Comparison of ENCODE assay signal across 8 cellular contexts in genomic region chrX:134797390-134797700, GRCh38. TPM values are rescaled to one million over a fixed set of nuclear protein-coding genes. Genes with fewer than 3 reads are reported as not detected.
A peak's percentile ranks its signal among the peaks of the same experiment; 100 is the strongest.
DNase-seq lines count a peak whose midpoint lies in the region; ATAC-seq and TF ChIP-seq lines count a peak whose summit lies in the region.

No MANE protein-coding gene starts in this region.

- no peaks in the 10 kb centered on the region for H3K9me3 Mint-ChIP-seq in central memory CD8-positive, alpha-beta T cell
- H3K9me3 Mint-ChIP-seq in naive thymus-derived CD4-positive, alpha-beta T cell: peaks cover 0 to 2% (median 0%) of the 10 kb centered on the region in 11 donors

- intact Hi-C loops in naive thymus-derived CD4-positive, alpha-beta T cell (cut with micrococcal nuclease): no loop called here

- H3K4me3 ChIP-seq in AG10803 (ENCODE audit: low read length) (peak overlapping the region; percentile 47), HUES6 (ENCODE audit: low read depth, low read length) (peak overlapping the region; percentile 87)
- peak overlapping the region; percentile 68 for H3K4me3 ChIP-seq in naive thymus-derived CD4-positive, alpha-beta T cell (ENCODE audit: low read length)

- POLR2A ChIA-PET in naive thymus-derived CD4-positive, alpha-beta T cell (lab: Charles Lee): no interaction called here

- H3K27ac Mint-ChIP-seq in central memory CD8-positive, alpha-beta T cell (ENCODE audit: low read depth): peak overlapping the region; percentile 93
- H3K27ac Mint-ChIP-seq in naive thymus-derived CD4-positive, alpha-beta T cell: peak overlapping the region in 8 of 9 donors; percentile 80 to 97 (median 84)

- peak overlapping the region; percentile 92 for H3K4me3 Mint-ChIP-seq in central memory CD8-positive, alpha-beta T cell
- peak overlapping the region; percentile 83 to 97 (median 94) for H3K4me3 Mint-ChIP-seq in naive thymus-derived CD4-positive, alpha-beta T cell

- peaks cover 15% of the 10 kb centered on the region for H3K4me1 Mint-ChIP-seq in central memory CD8-positive, alpha-beta T cell
- peaks cover 5 to 39% (median 21%) of the 10 kb centered on the region in 7 donors for H3K4me1 Mint-ChIP-seq in naive thymus-derived CD4-positive, alpha-beta T cell

- H3K9me3 ChIP-seq in HUES6 (ENCODE audit: control insufficient read depth, insufficient read depth, low read depth, low read length): no peaks in the 10 kb centered on the region
- no peaks in the 10 kb centered on the region for H3K9me3 ChIP-seq in naive thymus-derived CD4-positive, alpha-beta T cell (ENCODE audit: control insufficient read depth in 2 of 3, low read length in 3 of 3)

- H3K4me1 ChIP-seq in HUES6 (ENCODE audit: control insufficient read depth, insufficient read depth, low read length): peaks cover 33% of the 10 kb centered on the region
- peaks cover 0 to 5% of the 10 kb centered on the region in 2 donors for H3K4me1 ChIP-seq in naive thymus-derived CD4-positive, alpha-beta T cell (ENCODE audit: control insufficient read depth in 2 of 2, insufficient read depth in 2 of 2, low read length in 2 of 2)

- H3K36me3 ChIP-seq in HUES6 (ENCODE audit: control insufficient read depth, insufficient read depth, low read length): peaks cover 25% of the 10 kb centered on the region
- peaks cover 0 to 17% (median 0%) of the 10 kb centered on the region in 3 experiments for H3K36me3 ChIP-seq in naive thymus-derived CD4-positive, alpha-beta T cell (ENCODE audit: control insufficient read depth in 2 of 3, insufficient read depth in 3 of 3, low read length in 3 of 3)

- H3K27ac ChIP-seq in HUES6 (ENCODE audit: low read depth, low read length): peak overlapping the region; percentile 4; the same call in 1 of the 2 replicates
- H3K27ac ChIP-seq in naive thymus-derived CD4-positive, alpha-beta T cell (ENCODE audit: low read depth, low read length): peak overlapping the region; percentile 88

- CTCF ChIA-PET in naive thymus-derived CD4-positive, alpha-beta T cell (lab: Charles Lee): no interaction called here

- TF ChIP-seq CTCF in AG10803 (conservative IDR thresholded peaks at IDR 0.05; ENCODE audit: low read length): no peak

- ATAC-seq in central memory CD8-positive, alpha-beta T cell (replicated peaks; ENCODE audit: extremely low read depth, poor library complexity, severe bottlenecking): no peak
- ATAC-seq in naive thymus-derived CD4-positive, alpha-beta T cell: no peak
- ATAC-seq in HG02642 (IDR thresholded peaks at IDR 0.05; ENCODE audit: poor library complexity, unreplicated experiment): no peak

- H3K27me3 ChIP-seq in HUES6 (ENCODE audit: control insufficient read depth, insufficient read depth, low read length): no peaks in the 10 kb centered on the region; the same call in 1 of the 2 replicates
- no peaks in the 10 kb centered on the region for H3K27me3 ChIP-seq in naive thymus-derived CD4-positive, alpha-beta T cell (ENCODE audit: control insufficient read depth in 2 of 2, insufficient read depth in 2 of 2, low read length in 2 of 2)

- peaks cover 4% of the 10 kb centered on the region for H3K36me3 Mint-ChIP-seq in central memory CD8-positive, alpha-beta T cell (ENCODE audit: insufficient read depth)
- H3K36me3 Mint-ChIP-seq in naive thymus-derived CD4-positive, alpha-beta T cell: peaks cover 0 to 6% (median 0%) of the 10 kb centered on the region in 5 donors

- H3K27me3 Mint-ChIP-seq in central memory CD8-positive, alpha-beta T cell: no peaks in the 10 kb centered on the region
- H3K27me3 Mint-ChIP-seq in naive thymus-derived CD4-positive, alpha-beta T cell: no peaks in the 10 kb centered on the region

- DNase-seq in AG10803 (ENCODE audit: low read depth) (no peak), HK-2 (ENCODE audit: unreplicated experiment) (no peak), SHP77 (lab: John Stamatoyannopoulos, UW) (no peak)
- DNase-seq in central memory CD8-positive, alpha-beta T cell (ENCODE audit: low spot score in 2 of 2): no peak
- DNase-seq in naive thymus-derived CD4-positive, alpha-beta T cell: no peak
- DNase-seq in central memory CD4-positive, alpha-beta T cell: no peak

- peak overlapping the region; percentile 62 for H3K9ac ChIP-seq in HUES6 (ENCODE audit: low read length)

RNA-seq across cellular contexts. Expression of gene PABIR2, which starts 0.3 kb away (rescaled TPM):
- 10 to 100 TPM; 33.3 to 46.7 (median 38.9) TPM for total RNA-seq in naive thymus-derived CD4-positive, alpha-beta T cell
- 1 to 10 TPM; 5.1 to 5.9 TPM for polyA plus RNA-seq in naive thymus-derived CD4-positive, alpha-beta T cell
